In the genomic region with DNA sequence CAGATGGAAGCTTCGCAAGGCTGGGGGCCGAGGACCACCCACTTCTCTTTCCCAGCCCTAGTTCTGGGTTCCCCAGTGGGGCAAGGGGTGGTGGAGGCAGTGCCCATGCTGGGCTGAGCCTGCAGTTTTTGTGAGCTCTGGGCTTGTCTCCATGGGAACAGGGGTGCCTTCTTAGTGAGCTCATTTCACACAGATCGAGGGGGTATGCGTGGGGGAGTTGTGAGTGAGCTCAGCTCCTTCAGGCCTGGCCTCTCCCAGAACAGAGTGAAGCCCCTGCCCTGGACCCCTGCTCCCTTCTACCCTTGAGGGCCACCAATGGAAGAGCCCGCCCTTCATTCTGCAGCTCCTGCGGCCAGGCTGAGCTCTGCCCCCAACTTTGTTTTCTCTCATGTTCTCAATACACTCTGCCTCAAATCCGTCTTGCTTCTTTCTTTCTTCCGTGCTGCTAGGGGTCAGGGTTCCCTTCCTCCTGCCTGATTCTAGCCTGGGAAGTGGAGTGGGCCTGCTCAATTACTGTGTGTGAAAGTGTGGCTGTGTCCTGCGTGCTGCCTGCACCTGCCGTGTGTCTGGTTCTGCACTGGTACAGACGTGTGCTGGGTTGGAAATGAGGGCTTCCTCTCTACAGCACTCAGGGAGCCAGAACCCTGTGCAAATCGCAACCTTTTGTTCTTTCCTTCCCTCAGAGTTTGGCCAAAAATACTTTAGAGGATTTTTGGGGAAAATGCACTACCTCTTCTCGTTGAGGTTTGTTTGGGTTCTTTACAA, we compare ENCODE assay signal across 23 cellular contexts. TPM values are rescaled to one million over a fixed set of nuclear protein-coding genes. Genes with fewer than 3 reads are reported as not detected.
DNase-seq lines count a peak whose midpoint lies in the region; ATAC-seq and TF ChIP-seq lines count a peak whose summit lies in the region.
"Had no signal": no experiment of that assay in that cellular context is flagged by ENCODE, and none has a peak within 500 bp of the region (broad histone marks: within the 10 kb centered on the region; RNA-seq: fewer than 3 reads in every experiment).

No MANE protein-coding gene starts in this region.

- 70 to 80% methylated on average over 7 to 13 of the region's 13 CpGs for WGBS in gastroesophageal sphincter (ENCODE audit: low coverage in 1 of 2), 2 donors
- WGBS in transverse colon (ENCODE audit: low coverage in 1 of 2), 2 donors: 83 to 87% methylated on average over 5 to 13 of the region's 13 CpGs

- H4K20me1 ChIP-seq in BLaER1 treated with 17β-estradiol and CSF1 and Interleukin-3, amounts not matched to agents 10 nM and 100 nM: peaks cover 0 to 16% (median 0%) of the 10 kb centered on the region in 11 experiments; a peak in 2 of 22 replicates

- H3K4me3 ChIP-seq in BLaER1 treated with 17β-estradiol and CSF1 and Interleukin-3, amounts not matched to agents 10 nM and 100 nM: no peak overlapping the region
- H3K4me3 ChIP-seq in NT2/D1 (ENCODE audit: insufficient read length, low read depth) (no peak overlapping the region), gastroesophageal sphincter (no peak overlapping the region), transverse colon (no peak overlapping the region)
- H3K4me3 ChIP-seq: lower lobe of right lung, MG63, sigmoid colon had no signal

- peak overlapping the region in 7 of 11 experiments; percentile 49 to 82 (median 71); a peak in 14 of 22 replicates for H3K4me2 ChIP-seq in BLaER1 treated with 17β-estradiol and CSF1 and Interleukin-3, amounts not matched to agents 10 nM and 100 nM

- H3K4me1 ChIP-seq in BLaER1 treated with 17β-estradiol and CSF1 and Interleukin-3, amounts not matched to agents 10 nM and 100 nM: peaks cover 0 to 64% (median 50%) of the 10 kb centered on the region in 10 experiments; a peak in 17 of 20 replicates
- H3K4me1 ChIP-seq in NT2/D1 (ENCODE audit: insufficient read depth, insufficient read length): peaks cover 5% of the 10 kb centered on the region
- peaks cover 0 to 86% (median 12%) of the 10 kb centered on the region in 3 donors for H3K4me1 ChIP-seq in gastroesophageal sphincter
- H3K4me1 ChIP-seq in transverse colon: peaks cover 0 to 15% (median 10%) of the 10 kb centered on the region in 4 donors

- ATAC-seq in gastroesophageal sphincter (no peak), GM21367 (IDR thresholded peaks at IDR 0.05; ENCODE audit: unreplicated experiment) (no peak), GM21825 (IDR thresholded peaks at IDR 0.05; ENCODE audit: unreplicated experiment) (no peak)
- ATAC-seq: lower lobe of right lung had no signal

- peaks cover 0 to 37% (median 22%) of the 10 kb centered on the region in 11 experiments; a peak in 10 of 22 replicates for H3K36me3 ChIP-seq in BLaER1 treated with 17β-estradiol and CSF1 and Interleukin-3, amounts not matched to agents 10 nM and 100 nM
- H3K36me3 ChIP-seq in NT2/D1 (ENCODE audit: insufficient read depth, insufficient read length, low read length) (peaks cover 67% of the 10 kb centered on the region), gastroesophageal sphincter (peaks cover 0 to 52% of the 10 kb centered on the region in 2 donors), transverse colon (no peaks in the 10 kb centered on the region)

- H3K9me3 ChIP-seq in BLaER1 treated with 17β-estradiol and CSF1 and Interleukin-3, amounts not matched to agents 10 nM and 100 nM (replicated peaks in 1 of 11): no peaks in the 10 kb centered on the region
- H3K9me3 ChIP-seq in NT2/D1 (ENCODE audit: insufficient read depth, low read length) (no peaks in the 10 kb centered on the region), gastroesophageal sphincter (no peaks in the 10 kb centered on the region), transverse colon (no peaks in the 10 kb centered on the region)
- H3K9me3 ChIP-seq: lower lobe of right lung, MG63, sigmoid colon had no signal

- H3K27me3 ChIP-seq in BLaER1 treated with 17β-estradiol and CSF1 and Interleukin-3, amounts not matched to agents 10 nM and 100 nM: peaks cover 0 to 12% (median 0%) of the 10 kb centered on the region in 11 experiments; a peak in 3 of 22 replicates
- no peaks in the 10 kb centered on the region for H3K27me3 ChIP-seq in NT2/D1 (ENCODE audit: insufficient read depth, insufficient read length)
- H3K27me3 ChIP-seq in gastroesophageal sphincter: no peaks in the 10 kb centered on the region
- no peaks in the 10 kb centered on the region for H3K27me3 ChIP-seq in transverse colon
- H3K27me3 ChIP-seq: MG63, sigmoid colon had no signal

- intact Hi-C loops in transverse colon (cut with DNase I; ENCODE audit: low total_unique reads): loop anchor here (10.0 kb wide), 1 partner anchor 197 kb away; no protein-coding TSS in a partner anchor

- H3K9ac ChIP-seq in BLaER1 treated with 17β-estradiol and CSF1 and Interleukin-3, amounts not matched to agents 10 nM and 100 nM: peak overlapping the region in 2 of 11 experiments; percentile 24 to 56; a peak in 2 of 22 replicates
- peak overlapping the region; percentile 42 for H3K9ac ChIP-seq in NT2/D1 (ENCODE audit: insufficient read length, low read depth)

- DNase-seq in NT2/D1 (ENCODE audit: low read depth, low spot score) (no peak), retina (peak; percentile 61), transverse colon (no peak), NCI-H187 treated with DMSO at 0.1 percent for 48 hours (lab: John Stamatoyannopoulos, UW) (no peak)
- DNase-seq: activated gamma-delta T cell treated with Interleukin-2 at 50 U/mL for 16 hours; amniotic stem cell; CD4-positive, alpha-beta T cell; DMS53; effector memory CD4-positive, alpha-beta T cell; HCEC 1CT; lower lobe of right lung; NCI-H1694 treated with DMSO at 0.1 percent for 48 hours; SHP77; sigmoid colon had no signal

- TF ChIP-seq CTCF in gastroesophageal sphincter (IDR thresholded peaks at IDR 0.05) (no peak), transverse colon (IDR thresholded peaks at IDR 0.05) (no peak)

- TF ChIP-seq EP300 in gastroesophageal sphincter (IDR thresholded peaks at IDR 0.05) (no peak), transverse colon (IDR thresholded peaks at IDR 0.05; ENCODE audit: low read depth) (no peak)

- no peak for TF ChIP-seq POLR2A in gastroesophageal sphincter (IDR thresholded peaks at IDR 0.05)
- TF ChIP-seq POLR2A in transverse colon (IDR thresholded peaks at IDR 0.05): no peak

- no peak overlapping the region for H3K27ac ChIP-seq in BLaER1 treated with 17β-estradiol and CSF1 and Interleukin-3, amounts not matched to agents 10 nM and 100 nM
- peak overlapping the region in 3 of 4 donors; percentile 3 to 55 (median 52) for H3K27ac ChIP-seq in gastroesophageal sphincter
- peak overlapping the region in 1 of 4 donors; percentile 6 for H3K27ac ChIP-seq in transverse colon
- H3K27ac ChIP-seq: HL-60, lower lobe of right lung, VCaP had no signal

- in situ Hi-C loops in transverse colon (cut with MboI; ENCODE audit: low pct_ligation_motif_present in 1 of 4, low pct_unique_long_range_greater_than_20kb in 1 of 4, low sequenced_read_pairs in 3 of 4): loop anchor here (5.0 to 25.0 kb wide), 4 partner anchors 85 to 190 kb away; no protein-coding TSS in a partner anchor

RNA-seq across cellular contexts. Expression of a gene that starts 8.9 kb away (rescaled TPM):
- under 1 TPM in 3 of 4 donors, not detected in 1; 0.13 to 0.62 (median 0.22) TPM for total RNA-seq in gastroesophageal sphincter
- total RNA-seq in transverse colon: not detected
- total RNA-seq: CD4-positive, alpha-beta T cell; NCI-H460; T-helper 1 cell treated with Interleukin-12 subunit alpha and Interleukin-12 subunit beta and Interleukin-4 antibody, amounts not matched to agents 30 ng/mL and 1 ng/mL, for 36 hours had no signal

RNA-seq across cellular contexts. Expression of a gene that starts 11.6 kb away (rescaled TPM):
- total RNA-seq in gastroesophageal sphincter: 10 to 100 TPM; 31.6 to 50.5 (median 37.4) TPM
- total RNA-seq in transverse colon: 10 to 100 TPM; 15.5 to 89.4 (median 41.8) TPM
- total RNA-seq: T-helper 1 cell treated with Interleukin-12 subunit alpha and Interleukin-12 subunit beta and Interleukin-4 antibody, amounts not matched to agents 30 ng/mL and 1 ng/mL, for 36 hours had no signal

RNA-seq across cellular contexts. Expression of a gene that starts 48.8 kb away (rescaled TPM):
- total RNA-seq in gastroesophageal sphincter: 10 to 100 TPM; 24.3 to 37.2 (median 32.4) TPM
- 10 to 100 TPM; 22.1 to 40.6 (median 35.6) TPM for total RNA-seq in transverse colon

Comparison
In these comparisons a context has a peak if more than half of its experiments do, and no peak if none do; other contexts are left out.
1. H3K27ac ChIP-seq: peak in gastroesophageal sphincter (3 of 4); none in BLaER1 treated with 17β-estradiol and CSF1 and Interleukin-3, amounts not matched to agents 10 nM and 100 nM (0 of 11).